ENCODE assay signal across 22 cellular contexts in genomic region chr11:132655187-132655855, GRCh38.
"Had no signal": no experiment of that assay in that cellular context is flagged by ENCODE, and none has a peak within 500 bp of the region (broad histone marks: within the 10 kb centered on the region; RNA-seq: fewer than 3 reads in every experiment).

No MANE protein-coding gene starts in this region.

- H3K27me3 ChIP-seq: gastrocnemius medialis, left lung, stomach, suprapubic skin, transverse colon had no signal

- DNase-seq: activated CD4-positive, CD25-positive, alpha-beta regulatory T cell treated with anti-CD3 and anti-CD28 coated beads, Interleukin-2, amount 50 U/mL, for 72 hours; activated CD8-positive, alpha-beta memory T cell treated with anti-CD3 and anti-CD28 coated beads for 24 hours; activated CD8-positive, alpha-beta memory T cell treated with anti-CD3 and anti-CD28 coated beads, Interleukin-2, amount 50 U/mL, for 4 hours; activated T-cell treated with anti-CD3 and anti-CD28 coated beads, Interleukin-2, amount 50 U/mL, for 24 hours; amniotic stem cell; effector CD8-positive, alpha-beta T cell; erythroblast; gastrocnemius medialis; kidney glomerular epithelial cell; naive thymus-derived CD4-positive, alpha-beta T cell; occipital lobe; stimulated activated CD4-positive, alpha-beta T cell treated with anti-CD3 and anti-CD28 coated beads, Interleukin-15, amount 100 ng/mL, for 24 hours; stomach; transverse colon had no signal

- ATAC-seq: activated T-helper 17 cell treated with anti-CD3 and anti-CD28 coated beads, Interleukin-2, amount 50 U/mL, for 72 hours; gastrocnemius medialis; left lung; naive thymus-derived CD4-positive, alpha-beta T cell; sciatic nerve; stimulated activated memory B cell treated with anti-CD40 and anti-IgM and Interleukin-4, amounts not matched to agents 10 μg/mL and 1 μg/mL and 100 μg/mL, for 72 hours had no signal

- H3K27ac ChIP-seq: gastrocnemius medialis, left lung, stomach, suprapubic skin, transverse colon, VCaP had no signal

- H3K4me3 ChIP-seq: gastrocnemius medialis, left lung, lung, smooth muscle cell, stomach, suprapubic skin, transverse colon had no signal
